In the genomic region with DNA sequence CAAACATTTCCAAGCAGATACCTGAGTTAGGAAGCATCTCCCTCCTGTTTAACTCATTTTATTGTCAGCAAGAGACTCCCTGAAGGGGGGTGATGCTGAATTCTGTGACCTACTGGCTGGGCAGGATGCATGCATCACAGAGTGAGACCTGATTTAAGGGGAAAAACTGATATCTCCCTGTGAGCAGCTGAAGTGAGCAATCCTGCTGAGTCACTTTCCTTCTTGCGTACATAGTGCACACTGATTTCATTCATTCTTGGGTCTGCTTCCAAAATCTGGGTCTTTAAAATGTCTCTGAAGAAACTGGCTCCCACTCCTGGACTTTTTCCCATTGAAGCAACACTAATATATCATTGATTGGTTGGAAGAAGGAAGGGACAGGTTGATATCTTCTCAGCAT, we compare ENCODE assay signal across 11 cellular contexts. TPM values are rescaled to one million over a fixed set of nuclear protein-coding genes. Genes with fewer than 3 reads are reported as not detected.
A peak's percentile ranks its signal among the peaks of the same experiment; 100 is the strongest.
DNase-seq lines count a peak whose midpoint lies in the region; ATAC-seq and TF ChIP-seq lines count a peak whose summit lies in the region.
"Had no signal": no experiment of that assay in that cellular context is flagged by ENCODE, and none has a peak within 500 bp of the region (broad histone marks: within the 10 kb centered on the region; RNA-seq: fewer than 3 reads in every experiment).

No MANE protein-coding gene starts in this region.

- no peaks in the 10 kb centered on the region for H3K79me2 ChIP-seq in fibroblast of lung (ENCODE audit: control insufficient read depth, insufficient read depth, low read length)
- H3K79me2 ChIP-seq in MM.1S (ENCODE audit: low read length) = no peaks in the 10 kb centered on the region

- peaks cover 8% of the 10 kb centered on the region for H3K4me1 Mint-ChIP-seq in activated CD4-positive, alpha-beta memory T cell treated with anti-CD3 and anti-CD28 coated beads for 36 hours (ENCODE audit: low read depth)
- no peaks in the 10 kb centered on the region for H3K4me1 Mint-ChIP-seq in activated CD4-positive, alpha-beta memory T cell treated with anti-CD3 and anti-CD28 coated beads, Interleukin-2, amount 10 ng/mL, durations not matched to agents 7 days and 5 days
- H3K4me1 Mint-ChIP-seq: activated B cell treated with CpG ODN at 0.5 μM for 24 hours had no signal

- no peaks in the 10 kb centered on the region for H3K9me2 ChIP-seq in MM.1S (replicated peaks; ENCODE audit: insufficient read depth, low read length)

- intact Hi-C loops in activated CD4-positive, alpha-beta memory T cell treated with anti-CD3 and anti-CD28 coated beads for 36 hours (cut with micrococcal nuclease) = no loop called here

- H3K36me3 ChIP-seq in fibroblast of lung (ENCODE audit: control insufficient read depth, insufficient read depth, low read length) (no peaks in the 10 kb centered on the region), MM.1S (replicated peaks; ENCODE audit: insufficient read depth, low read length) (no peaks in the 10 kb centered on the region)

- H4K20me1 ChIP-seq in fibroblast of lung (ENCODE audit: control insufficient read depth, extremely low read depth, insufficient read depth, low read length) (no peaks in the 10 kb centered on the region), MM.1S (ENCODE audit: insufficient read depth, low read length) (no peaks in the 10 kb centered on the region)

- H3K4me3 Mint-ChIP-seq in activated CD4-positive, alpha-beta memory T cell treated with anti-CD3 and anti-CD28 coated beads for 36 hours = no peak overlapping the region
- H3K4me3 Mint-ChIP-seq in activated CD4-positive, alpha-beta memory T cell treated with anti-CD3 and anti-CD28 coated beads, Interleukin-2, amount 10 ng/mL, durations not matched to agents 7 days and 5 days = no peak overlapping the region
- H3K4me3 Mint-ChIP-seq: activated B cell treated with CpG ODN at 0.5 μM for 24 hours had no signal

- POLR2A ChIA-PET in activated CD4-positive, alpha-beta memory T cell treated with anti-CD3 and anti-CD28 coated beads for 36 hours (lab: Charles Lee) = no interaction called here
- POLR2A ChIA-PET in activated CD4-positive, alpha-beta memory T cell treated with anti-CD3 and anti-CD28 coated beads, Interleukin-2, amount 10 ng/mL, durations not matched to agents 7 days and 5 days (lab: Charles Lee) = no interaction called here

- peak overlapping the region; percentile 7 for H3K4me2 ChIP-seq in fibroblast of lung (ENCODE audit: extremely low read depth, insufficient read depth, low read length)
- no peak overlapping the region for H3K4me2 ChIP-seq in MM.1S (ENCODE audit: low read depth, low read length)

- no peaks in the 10 kb centered on the region for H3K36me3 Mint-ChIP-seq in activated CD4-positive, alpha-beta memory T cell treated with anti-CD3 and anti-CD28 coated beads for 36 hours
- H3K36me3 Mint-ChIP-seq in activated CD4-positive, alpha-beta memory T cell treated with anti-CD3 and anti-CD28 coated beads, Interleukin-2, amount 10 ng/mL, durations not matched to agents 7 days and 5 days (ENCODE audit: low read depth) = no peaks in the 10 kb centered on the region

- H3K9me3 ChIP-seq in fibroblast of lung (ENCODE audit: control insufficient read depth, insufficient read depth, low read depth, low read length) (no peaks in the 10 kb centered on the region), MM.1S (replicated peaks; ENCODE audit: insufficient read depth, low read length) (no peaks in the 10 kb centered on the region)

- H3K27me3 ChIP-seq in fibroblast of lung (ENCODE audit: control insufficient read depth, insufficient read depth, low read length) (no peaks in the 10 kb centered on the region), MM.1S (replicated peaks; ENCODE audit: insufficient read depth, low read length) (no peaks in the 10 kb centered on the region)

- H3K4me1 ChIP-seq in fibroblast of lung (ENCODE audit: control insufficient read depth, extremely low read depth, insufficient read depth, low read length) = peaks cover 13% of the 10 kb centered on the region
- H3K4me1 ChIP-seq in MM.1S (ENCODE audit: low read length) = no peaks in the 10 kb centered on the region

- no peak overlapping the region for H2AFZ ChIP-seq in fibroblast of lung (ENCODE audit: low read length)
- H2AFZ ChIP-seq in MM.1S (ENCODE audit: low read length) = no peak overlapping the region

- CTCF ChIA-PET in activated CD4-positive, alpha-beta memory T cell treated with anti-CD3 and anti-CD28 coated beads for 36 hours (lab: Charles Lee) = interaction anchor here (1.3 kb wide), 1 partner anchor 33 kb away, joined by 3 read pairs; no protein-coding TSS in a partner anchor
- CTCF ChIA-PET in activated CD4-positive, alpha-beta memory T cell treated with anti-CD3 and anti-CD28 coated beads, Interleukin-2, amount 10 ng/mL, durations not matched to agents 7 days and 5 days (lab: Charles Lee) = no interaction called here

- H3K4me3 ChIP-seq in fibroblast of lung (replicated peaks in 1 of 4; ENCODE audit: control extremely low read depth in 1 of 4, insufficient read depth in 1 of 4, low read depth in 3 of 4, low read length in 4 of 4) (no peak overlapping the region), MM.1S (ENCODE audit: low read length) (no peak overlapping the region)
- H3K4me3 ChIP-seq: coronary artery had no signal

- TF ChIP-seq CTCF in fibroblast of lung (conservative IDR thresholded peaks at IDR 0.05 in 1 of 2, IDR thresholded peaks at IDR 0.05 in 1 of 2; ENCODE audit: low read depth in 1 of 2, low read length in 2 of 2) (no peak), MM.1S (IDR thresholded peaks at IDR 0.05; ENCODE audit: low read length) (no peak)

- no peak overlapping the region for H3K9ac ChIP-seq in fibroblast of lung (ENCODE audit: insufficient read depth, low read length)
- H3K9ac ChIP-seq in MM.1S (ENCODE audit: low read length) = no peak overlapping the region

- ATAC-seq in GM19023 (IDR thresholded peaks at IDR 0.05; ENCODE audit: unreplicated experiment) (no peak), GM19328 (IDR thresholded peaks at IDR 0.05; ENCODE audit: unreplicated experiment) (no peak)

- no peaks in the 10 kb centered on the region for H3K9me3 Mint-ChIP-seq in activated CD4-positive, alpha-beta memory T cell treated with anti-CD3 and anti-CD28 coated beads for 36 hours
- H3K9me3 Mint-ChIP-seq in activated CD4-positive, alpha-beta memory T cell treated with anti-CD3 and anti-CD28 coated beads, Interleukin-2, amount 10 ng/mL, durations not matched to agents 7 days and 5 days = no peaks in the 10 kb centered on the region

- DNase-seq in activated CD4-positive, alpha-beta memory T cell treated with anti-CD3 and anti-CD28 coated beads for 36 hours = peak; percentile 32
- no peak for DNase-seq in activated CD4-positive, alpha-beta memory T cell treated with anti-CD3 and anti-CD28 coated beads, Interleukin-2, amount 10 ng/mL, durations not matched to agents 7 days and 5 days
- DNase-seq in RKO (ENCODE audit: low spot score) (peak; percentile 89), fibroblast of lung (ENCODE audit: low read depth in 2 of 2) (peak; percentile 98), smooth muscle cell of the brain vasculature (ENCODE audit: low read depth, low spot score) (peak; percentile 33), MM.1S (no peak)
- DNase-seq: activated B cell treated with CpG ODN at 0.5 μM for 24 hours, NCI-H446 treated with DMSO at 0.1 percent for 48 hours had no signal

- peaks cover 2% of the 10 kb centered on the region for H3K27me3 Mint-ChIP-seq in activated CD4-positive, alpha-beta memory T cell treated with anti-CD3 and anti-CD28 coated beads for 36 hours
- H3K27me3 Mint-ChIP-seq in activated CD4-positive, alpha-beta memory T cell treated with anti-CD3 and anti-CD28 coated beads, Interleukin-2, amount 10 ng/mL, durations not matched to agents 7 days and 5 days = peaks cover 17% of the 10 kb centered on the region

- H3K27ac Mint-ChIP-seq in activated CD4-positive, alpha-beta memory T cell treated with anti-CD3 and anti-CD28 coated beads for 36 hours = no peak overlapping the region
- H3K27ac Mint-ChIP-seq in activated CD4-positive, alpha-beta memory T cell treated with anti-CD3 and anti-CD28 coated beads, Interleukin-2, amount 10 ng/mL, durations not matched to agents 7 days and 5 days = no peak overlapping the region
- H3K27ac Mint-ChIP-seq: activated B cell treated with CpG ODN at 0.5 μM for 24 hours had no signal

- H3F3A ChIP-seq in MM.1S (ENCODE audit: insufficient read depth, low read length) = no peaks in the 10 kb centered on the region

- peak overlapping the region; percentile 76 for H3K27ac ChIP-seq in fibroblast of lung (ENCODE audit: insufficient read depth, low read length)
- no peak overlapping the region for H3K27ac ChIP-seq in MM.1S (ENCODE audit: low read length)

RNA-seq across cellular contexts. Expression of gene P4HA3, which starts 23.3 kb away (rescaled TPM):
- total RNA-seq in activated CD4-positive, alpha-beta memory T cell treated with anti-CD3 and anti-CD28 coated beads for 36 hours = not detected
- not detected for total RNA-seq in activated CD4-positive, alpha-beta memory T cell treated with anti-CD3 and anti-CD28 coated beads, Interleukin-2, amount 10 ng/mL, durations not matched to agents 7 days and 5 days
- 4.1 and 5.1 TPM in 2 replicates for total RNA-seq in fibroblast of lung
- 2.2 and 3.1 TPM in 2 replicates for polyA plus RNA-seq in fibroblast of lung
- 1.8 and 2.6 TPM in 2 replicates for polyA plus RNA-seq in fibroblast of lung (2012)
- 1.9 TPM in 1 of 2 replicates, not detected in the other for polyA minus RNA-seq in fibroblast of lung (ENCODE audit: low replicate concordance)
- total RNA-seq: activated B cell treated with CpG ODN at 0.5 μM for 24 hours had no signal

Comparison
In these comparisons a context has a peak if more than half of its experiments do, and no peak if none do; other contexts are left out.
1. DNase-seq: peak in activated CD4-positive, alpha-beta memory T cell treated with anti-CD3 and anti-CD28 coated beads for 36 hours (single experiment), RKO (single experiment), fibroblast of lung (2 of 2) and smooth muscle cell of the brain vasculature (single experiment); none in activated CD4-positive, alpha-beta memory T cell treated with anti-CD3 and anti-CD28 coated beads, Interleukin-2, amount 10 ng/mL, durations not matched to agents 7 days and 5 days (single experiment) and MM.1S (single experiment).